ENCODE assay signal across 8 cellular contexts in genomic region chr12:42589465-42590323, GRCh38. TPM values are rescaled to one million over a fixed set of nuclear protein-coding genes. Genes with fewer than 3 reads are reported as not detected.
DNase-seq lines count a peak whose midpoint lies in the region; ATAC-seq and TF ChIP-seq lines count a peak whose summit lies in the region.

TSS of gene PRICKLE1 (minus strand) at chr12:42589746. CDS start at chr12:42472516, 117,230 bp downstream.

- no peaks in the 10 kb centered on the region for H3K36me3 ChIP-seq in parathyroid adenoma (ENCODE audit: control insufficient read depth, insufficient read depth, low read length)

- peaks cover 3% of the 10 kb centered on the region for H3K4me1 ChIP-seq in parathyroid adenoma

- intact Hi-C loops in activated CD4-positive, alpha-beta T cell treated with anti-CD3 and anti-CD28 coated beads for 36 hours (cut with DNase I, micrococcal nuclease): loop anchor here in 1 of 2 experiments (5.0 kb wide), 1 partner anchor 107 kb away; no protein-coding TSS in a partner anchor
- intact Hi-C loops in cardiac septum (cut with DNase I): loop anchor here (2.0 to 10.0 kb wide), 7 partner anchors 43 to 749 kb away; partner anchors contain the start of gene YAF2

- H3K4me2 ChIP-seq in parathyroid adenoma (ENCODE audit: low read length): peak within 1 kb of the TSS; percentile 78

- CTCF ChIA-PET in activated CD4-positive, alpha-beta T cell treated with anti-CD3 and anti-CD28 coated beads for 36 hours (lab: Charles Lee): no interaction called here

- POLR2A ChIA-PET in activated CD4-positive, alpha-beta T cell treated with anti-CD3 and anti-CD28 coated beads for 36 hours (lab: Charles Lee): no interaction called here

- H3K27ac Mint-ChIP-seq in activated CD4-positive, alpha-beta T cell treated with anti-CD3 and anti-CD28 coated beads for 36 hours: no peak within 1 kb of the TSS

- peak within 1 kb of the TSS; percentile 59 for H3K4me3 Mint-ChIP-seq in activated CD4-positive, alpha-beta T cell treated with anti-CD3 and anti-CD28 coated beads for 36 hours

- H2AFZ ChIP-seq in parathyroid adenoma: peak within 1 kb of the TSS; percentile 77

- no peaks in the 10 kb centered on the region for H3K27me3 ChIP-seq in parathyroid adenoma (ENCODE audit: control insufficient read depth, insufficient read depth, low read length)

- ATAC-seq in activated CD4-positive, alpha-beta T cell treated with anti-CD3 and anti-CD28 coated beads for 36 hours: peak; percentile 84
- ATAC-seq in HG02588 (IDR thresholded peaks at IDR 0.05; ENCODE audit: unreplicated experiment): peak; percentile 83

- TF ChIP-seq CTCF in parathyroid adenoma (IDR thresholded peaks at IDR 0.05): no peak

- H3K9ac ChIP-seq in parathyroid adenoma: no peak within 1 kb of the TSS

- peaks cover 40% of the 10 kb centered on the region for H3K27me3 Mint-ChIP-seq in activated CD4-positive, alpha-beta T cell treated with anti-CD3 and anti-CD28 coated beads for 36 hours

- no peaks in the 10 kb centered on the region for H3K79me2 ChIP-seq in parathyroid adenoma

- no peaks in the 10 kb centered on the region for H3K9me3 Mint-ChIP-seq in activated CD4-positive, alpha-beta T cell treated with anti-CD3 and anti-CD28 coated beads for 36 hours (ENCODE audit: low read depth)

- H3K4me1 Mint-ChIP-seq in activated CD4-positive, alpha-beta T cell treated with anti-CD3 and anti-CD28 coated beads for 36 hours: peaks cover 16% of the 10 kb centered on the region

- H3K4me3 ChIP-seq in parathyroid adenoma (ENCODE audit: low read depth, low read length): peak within 1 kb of the TSS; percentile 64

- no peaks in the 10 kb centered on the region for H3K36me3 Mint-ChIP-seq in activated CD4-positive, alpha-beta T cell treated with anti-CD3 and anti-CD28 coated beads for 36 hours (ENCODE audit: low read depth)

- no peak within 1 kb of the TSS for H3K27ac ChIP-seq in parathyroid adenoma

- no peaks in the 10 kb centered on the region for H3K9me3 ChIP-seq in parathyroid adenoma (ENCODE audit: control insufficient read depth, low read length)

- DNase-seq in activated CD4-positive, alpha-beta T cell treated with anti-CD3 and anti-CD28 coated beads for 36 hours: peak; percentile 56
- no peak for DNase-seq in activated CD4-positive, alpha-beta T cell treated with anti-CD3 and anti-CD28 coated beads, Interleukin-2, amount 50 U/mL, for 4 hours
- DNase-seq in NCI-H1930 (lab: John Stamatoyannopoulos, UW): peak; percentile 60 to 78
- peak; percentile 26 for DNase-seq in activated naive CD4-positive, alpha-beta T cell treated with anti-CD3 and anti-CD28 coated beads, Interleukin-2, amount 50 U/mL, for 16 hours
- DNase-seq in cardiac septum (ENCODE audit: low spot score): peak; percentile 78
- no peak for DNase-seq in RKO (ENCODE audit: low spot score)

RNA-seq across cellular contexts. Expression of gene PRICKLE1, which starts in this region (rescaled TPM):
- under 1 TPM; 0.21 to 0.30 TPM for total RNA-seq in activated CD4-positive, alpha-beta T cell treated with anti-CD3 and anti-CD28 coated beads for 36 hours
- total RNA-seq in cardiac septum: 34.3 TPM

Comparison
In these comparisons a context has a peak if more than half of its experiments do, and no peak if none do; other contexts are left out.
1. RNA of gene PRICKLE1 (total RNA-seq): 34.3 TPM in cardiac septum (single experiment); 0.21 to 0.30 TPM in activated CD4-positive, alpha-beta T cell treated with anti-CD3 and anti-CD28 coated beads for 36 hours; every median in the first group is over 10 times any median in the second.
2. Peak in DNase-seq and ATAC-seq in activated CD4-positive, alpha-beta T cell treated with anti-CD3 and anti-CD28 coated beads for 36 hours; RNA of the gene not detected or under 1 TPM.
3. DNase-seq: peak in NCI-H1930 (2 of 2), activated naive CD4-positive, alpha-beta T cell treated with anti-CD3 and anti-CD28 coated beads, Interleukin-2, amount 50 U/mL, for 16 hours (single experiment) and cardiac septum (single experiment); none in activated CD4-positive, alpha-beta T cell treated with anti-CD3 and anti-CD28 coated beads, Interleukin-2, amount 50 U/mL, for 4 hours (0 of 2) and RKO (single experiment).